Comparison of ENCODE assay signal across 18 cellular contexts in genomic region chr1:180028864-180029263, GRCh38.
DNase-seq lines count a peak whose midpoint lies in the region; ATAC-seq and TF ChIP-seq lines count a peak whose summit lies in the region.
"Had no signal": no experiment of that assay in that cellular context is flagged by ENCODE, and none has a peak within 500 bp of the region (broad histone marks: within the 10 kb centered on the region; RNA-seq: fewer than 3 reads in every experiment).

No MANE protein-coding gene starts in this region.

- POLR2A ChIA-PET in GM10248 (lab: Yijun Ruan, JAX) = no interaction called here

- no peaks in the 10 kb centered on the region for H3K9me3 Mint-ChIP-seq in chondrocyte (ENCODE audit: low read depth)
- H3K9me3 Mint-ChIP-seq in osteocyte (ENCODE audit: unreplicated experiment) = no peaks in the 10 kb centered on the region
- H3K9me3 Mint-ChIP-seq: activated CD4-positive, alpha-beta T cell treated with anti-CD3 and anti-CD28 coated beads, Interleukin-2, amount 10 ng/mL, durations not matched to agents 7 days and 5 days; CD4-positive, alpha-beta T cell; IgD-negative memory B cell; naive thymus-derived CD4-positive, alpha-beta T cell had no signal

- ATAC-seq in GM18517 (IDR thresholded peaks at IDR 0.05; ENCODE audit: unreplicated experiment) = no peak
- ATAC-seq: naive thymus-derived CD4-positive, alpha-beta T cell had no signal

- peaks cover 14% of the 10 kb centered on the region for H3K36me3 Mint-ChIP-seq in chondrocyte (ENCODE audit: low read depth)
- peaks cover 15% of the 10 kb centered on the region for H3K36me3 Mint-ChIP-seq in osteocyte (ENCODE audit: unreplicated experiment)

- no peak overlapping the region for H3K4me3 Mint-ChIP-seq in chondrocyte (ENCODE audit: unreplicated experiment)
- H3K4me3 Mint-ChIP-seq in osteocyte (ENCODE audit: unreplicated experiment) = no peak overlapping the region
- H3K4me3 Mint-ChIP-seq: activated CD4-positive, alpha-beta T cell treated with anti-CD3 and anti-CD28 coated beads, Interleukin-2, amount 10 ng/mL, durations not matched to agents 7 days and 5 days; activated naive CD8-positive, alpha-beta T cell; CD4-positive, alpha-beta T cell; IgD-negative memory B cell; naive thymus-derived CD4-positive, alpha-beta T cell had no signal

- H3K4me1 Mint-ChIP-seq in chondrocyte (ENCODE audit: low read depth) = peaks cover 40% of the 10 kb centered on the region
- H3K4me1 Mint-ChIP-seq in osteocyte (ENCODE audit: unreplicated experiment) = peaks cover 44% of the 10 kb centered on the region

- no peak for DNase-seq in GM10248 (ENCODE audit: extremely low spot score)
- no peak for DNase-seq in LNCaP clone FGC (ENCODE audit: low read depth)
- DNase-seq in chondrocyte (ENCODE audit: low spot score) = no peak
- DNase-seq in osteocyte (ENCODE audit: extremely low spot score, unreplicated experiment) = no peak
- no peak for DNase-seq in NCI-H2171 treated with DMSO at 0.1 percent for 48 hours (lab: John Stamatoyannopoulos, UW)
- no peak for DNase-seq in G401 (ENCODE audit: low spot score)
- DNase-seq: activated CD4-positive, alpha-beta T cell treated with anti-CD3 and anti-CD28 coated beads, Interleukin-2, amount 10 ng/mL, durations not matched to agents 7 days and 5 days; activated T-cell treated with anti-CD3 and anti-CD28 coated beads, Interleukin-2, amount 50 U/mL, for 1 hour; CD4-positive, alpha-beta T cell; effector memory CD4-positive, alpha-beta T cell; lower lobe of right lung; naive thymus-derived CD4-positive, alpha-beta T cell; stimulated activated CD4-positive, alpha-beta T cell treated with anti-CD3 and anti-CD28 coated beads, Interleukin-1b, Interleukin-23, amount 100 ng/mL, for 48 hours had no signal

- TF ChIP-seq CTCF in GM10248 (IDR thresholded peaks at IDR 0.05; ENCODE audit: control extremely low read depth, extremely low read depth, low read depth, missing control alignments) (peak; percentile 31), LNCaP clone FGC (IDR thresholded peaks at IDR 0.05; ENCODE audit: control insufficient read depth, extremely low read depth, insufficient read depth) (peak; percentile 22; the same call in 1 of the 2 replicates), chondrocyte (IDR thresholded peaks at IDR 0.05) (peak; percentile 58), osteocyte (IDR thresholded peaks at IDR 0.05) (peak; percentile 28)

- in situ Hi-C loops in G401 (cut with HindIII; ENCODE audit: low sequenced_read_pairs) = no loop called here

- H3K27ac Mint-ChIP-seq in chondrocyte (ENCODE audit: unreplicated experiment) (no peak overlapping the region), osteocyte (ENCODE audit: unreplicated experiment) (peak overlapping the region; percentile 79)
- H3K27ac Mint-ChIP-seq: activated naive CD8-positive, alpha-beta T cell; CD4-positive, alpha-beta T cell had no signal

- CTCF ChIA-PET in GM10248 (lab: Yijun Ruan, JAX) = interaction anchor here (1.0 to 2.3 kb wide), 5 partner anchors 9 to 161 kb away, joined by 3 to 5 read pairs (median 4); no protein-coding TSS in a partner anchor

- H3K4me3 ChIP-seq in LNCaP clone FGC (ENCODE audit: low read depth, low read length) = no peak overlapping the region
- H3K4me3 ChIP-seq: breast epithelium, lower lobe of right lung, right atrium auricular region had no signal

- H3K27me3 Mint-ChIP-seq in chondrocyte (ENCODE audit: low read depth) (no peaks in the 10 kb centered on the region), osteocyte (ENCODE audit: unreplicated experiment) (no peaks in the 10 kb centered on the region)
- H3K27me3 Mint-ChIP-seq: activated CD4-positive, alpha-beta T cell treated with anti-CD3 and anti-CD28 coated beads, Interleukin-2, amount 10 ng/mL, durations not matched to agents 7 days and 5 days; activated naive CD8-positive, alpha-beta T cell; CD4-positive, alpha-beta T cell; IgD-negative memory B cell; naive thymus-derived CD4-positive, alpha-beta T cell had no signal
